10 cellular contexts compared by ENCODE assay signal in genomic region chr3:13621381-13622221, GRCh38.
DNase-seq lines count a peak whose midpoint lies in the region; ATAC-seq and TF ChIP-seq lines count a peak whose summit lies in the region.
"Had no signal": no experiment of that assay in that cellular context is flagged by ENCODE, and none has a peak within 500 bp of the region (broad histone marks: within the 10 kb centered on the region; RNA-seq: fewer than 3 reads in every experiment).

No MANE protein-coding gene starts in this region.

- POLR2A ChIA-PET in naive thymus-derived CD8-positive, alpha-beta T cell (lab: Charles Lee), result interaction anchor here (0.6 to 0.7 kb wide), 2 partner anchors 28 to 610 kb away, joined by 3 to 5 read pairs; no protein-coding TSS in a partner anchor

- no peaks in the 10 kb centered on the region for H3K9me3 Mint-ChIP-seq in activated T-helper 1 cell treated with anti-CD3 and anti-CD28 coated beads, Interleukin-12 subunit alpha, Interleukin-12 subunit beta, Interleukin-2, Interleukin-4 antibody, amounts not matched to agents 30 ng/mL and 10 ng/mL and 1 ng/mL, durations not matched to agents 14 hours and 24 hours and 36 hours
- no peaks in the 10 kb centered on the region for H3K9me3 Mint-ChIP-seq in naive thymus-derived CD8-positive, alpha-beta T cell
- H3K9me3 Mint-ChIP-seq in nephron progenitor cell, result no peaks in the 10 kb centered on the region

- intact Hi-C loops in activated T-helper 1 cell treated with anti-CD3 and anti-CD28 coated beads, Interleukin-12 subunit alpha, Interleukin-12 subunit beta, Interleukin-2, Interleukin-4 antibody, amounts not matched to agents 30 ng/mL and 10 ng/mL and 1 ng/mL, durations not matched to agents 14 hours and 24 hours and 36 hours (cut with micrococcal nuclease), result no loop called here

- H3K27me3 Mint-ChIP-seq in activated T-helper 1 cell treated with anti-CD3 and anti-CD28 coated beads, Interleukin-12 subunit alpha, Interleukin-12 subunit beta, Interleukin-2, Interleukin-4 antibody, amounts not matched to agents 30 ng/mL and 10 ng/mL and 1 ng/mL, durations not matched to agents 14 hours and 24 hours and 36 hours (ENCODE audit: insufficient read depth), result peaks cover 2% of the 10 kb centered on the region
- no peaks in the 10 kb centered on the region for H3K27me3 Mint-ChIP-seq in naive thymus-derived CD8-positive, alpha-beta T cell
- no peaks in the 10 kb centered on the region for H3K27me3 Mint-ChIP-seq in nephron progenitor cell (ENCODE audit: low read depth, poor library complexity)

- no peaks in the 10 kb centered on the region for H3K4me1 Mint-ChIP-seq in activated T-helper 1 cell treated with anti-CD3 and anti-CD28 coated beads, Interleukin-12 subunit alpha, Interleukin-12 subunit beta, Interleukin-2, Interleukin-4 antibody, amounts not matched to agents 30 ng/mL and 10 ng/mL and 1 ng/mL, durations not matched to agents 14 hours and 24 hours and 36 hours (ENCODE audit: low read depth)
- peaks cover 7 to 16% (median 11%) of the 10 kb centered on the region in 4 donors for H3K4me1 Mint-ChIP-seq in naive thymus-derived CD8-positive, alpha-beta T cell
- peaks cover 12% of the 10 kb centered on the region for H3K4me1 Mint-ChIP-seq in nephron progenitor cell

- H3K36me3 Mint-ChIP-seq in activated T-helper 1 cell treated with anti-CD3 and anti-CD28 coated beads, Interleukin-12 subunit alpha, Interleukin-12 subunit beta, Interleukin-2, Interleukin-4 antibody, amounts not matched to agents 30 ng/mL and 10 ng/mL and 1 ng/mL, durations not matched to agents 14 hours and 24 hours and 36 hours (ENCODE audit: low read depth), result no peaks in the 10 kb centered on the region
- peaks cover 0 to 12% (median 0%) of the 10 kb centered on the region in 3 donors for H3K36me3 Mint-ChIP-seq in naive thymus-derived CD8-positive, alpha-beta T cell
- no peaks in the 10 kb centered on the region for H3K36me3 Mint-ChIP-seq in nephron progenitor cell (ENCODE audit: low read depth)

- H3K27ac Mint-ChIP-seq in activated T-helper 1 cell treated with anti-CD3 and anti-CD28 coated beads, Interleukin-12 subunit alpha, Interleukin-12 subunit beta, Interleukin-2, Interleukin-4 antibody, amounts not matched to agents 30 ng/mL and 10 ng/mL and 1 ng/mL, durations not matched to agents 14 hours and 24 hours and 36 hours, result peak overlapping the region; percentile 32
- H3K27ac Mint-ChIP-seq in naive thymus-derived CD8-positive, alpha-beta T cell, result peak overlapping the region; percentile 83 to 99 (median 96)
- no peak overlapping the region for H3K27ac Mint-ChIP-seq in nephron progenitor cell

- peak; percentile 98 for ATAC-seq in naive thymus-derived CD8-positive, alpha-beta T cell
- ATAC-seq in GM18517 (IDR thresholded peaks at IDR 0.05; ENCODE audit: unreplicated experiment) (no peak), GM18519 (IDR thresholded peaks at IDR 0.05; ENCODE audit: low FRiP score, unreplicated experiment) (no peak)

- peak; percentile 4 for DNase-seq in stimulated activated CD4-positive, alpha-beta T cell treated with anti-CD3 and anti-CD28 coated beads, Interleukin-12 subunit alpha, Interleukin-12 subunit beta, amount 100 ng/mL, for 4 hours
- no peak for DNase-seq in stimulated activated CD4-positive, alpha-beta T cell treated with anti-CD3 and anti-CD28 coated beads, Interleukin-4, amount 100 ng/mL, for 1 hour
- no peak for DNase-seq in activated T-helper 1 cell treated with anti-CD3 and anti-CD28 coated beads, Interleukin-12 subunit alpha, Interleukin-12 subunit beta, Interleukin-2, Interleukin-4 antibody, amounts not matched to agents 30 ng/mL and 10 ng/mL and 1 ng/mL, durations not matched to agents 14 hours and 24 hours and 36 hours (ENCODE audit: low spot score)
- peak; percentile 8 to 87 (median 70) for DNase-seq in naive thymus-derived CD8-positive, alpha-beta T cell
- DNase-seq in nephron progenitor cell (no peak), HT-29 (ENCODE audit: low spot score) (no peak)
- DNase-seq: NCI-H526 treated with DMSO at 0.1 percent for 48 hours, thyroid gland had no signal

- peak overlapping the region; percentile 45 for H3K4me3 Mint-ChIP-seq in activated T-helper 1 cell treated with anti-CD3 and anti-CD28 coated beads, Interleukin-12 subunit alpha, Interleukin-12 subunit beta, Interleukin-2, Interleukin-4 antibody, amounts not matched to agents 30 ng/mL and 10 ng/mL and 1 ng/mL, durations not matched to agents 14 hours and 24 hours and 36 hours
- peak overlapping the region; percentile 66 to 88 (median 80) for H3K4me3 Mint-ChIP-seq in naive thymus-derived CD8-positive, alpha-beta T cell
- no peak overlapping the region for H3K4me3 Mint-ChIP-seq in nephron progenitor cell

- no peak for TF ChIP-seq CTCF in nephron progenitor cell (IDR thresholded peaks at IDR 0.05)

Comparison
In these comparisons a context has a peak if more than half of its experiments do, and no peak if none do; other contexts are left out.
1. DNase-seq: peak in stimulated activated CD4-positive, alpha-beta T cell treated with anti-CD3 and anti-CD28 coated beads, Interleukin-12 subunit alpha, Interleukin-12 subunit beta, amount 100 ng/mL, for 4 hours (single experiment) and naive thymus-derived CD8-positive, alpha-beta T cell (10 of 10); none in stimulated activated CD4-positive, alpha-beta T cell treated with anti-CD3 and anti-CD28 coated beads, Interleukin-4, amount 100 ng/mL, for 1 hour (single experiment), activated T-helper 1 cell treated with anti-CD3 and anti-CD28 coated beads, Interleukin-12 subunit alpha, Interleukin-12 subunit beta, Interleukin-2, Interleukin-4 antibody, amounts not matched to agents 30 ng/mL and 10 ng/mL and 1 ng/mL, durations not matched to agents 14 hours and 24 hours and 36 hours (single experiment), nephron progenitor cell (single experiment) and HT-29 (single experiment).
2. ATAC-seq: peak in naive thymus-derived CD8-positive, alpha-beta T cell (2 of 2); none in GM18517 (single experiment) and GM18519 (single experiment).